14 cellular contexts compared by ENCODE assay signal in genomic region chr16:74991593-74992403, GRCh38. TPM values are rescaled to one million over a fixed set of nuclear protein-coding genes. Genes with fewer than 3 reads are reported as not detected.
DNase-seq lines count a peak whose midpoint lies in the region; ATAC-seq and TF ChIP-seq lines count a peak whose summit lies in the region.
"Had no signal": no experiment of that assay in that cellular context is flagged by ENCODE, and none has a peak within 500 bp of the region (broad histone marks: within the 10 kb centered on the region; RNA-seq: fewer than 3 reads in every experiment).

No MANE protein-coding gene starts in this region.

- H3K4me3 Mint-ChIP-seq in nephron progenitor cell, result no peak overlapping the region
- no peak overlapping the region for H3K4me3 Mint-ChIP-seq in activated CD8-positive, alpha-beta T cell treated with anti-CD3 and anti-CD28 coated beads for 36 hours
- H3K4me3 Mint-ChIP-seq: activated CD4-positive, alpha-beta T cell treated with anti-CD3 and anti-CD28 coated beads for 36 hours; stimulated activated naive CD8-positive, alpha-beta T cell treated with anti-CD3 and anti-CD28 coated beads, Interleukin-15, Interleukin-2, amounts not matched to agents 100 ng/mL and 50 ng/mL, for 24 hours had no signal

- intact Hi-C loops in heart left ventricle (cut with DNase I) (no loop called here), upper lobe of right lung (cut with DNase I) (no loop called here)
- intact Hi-C loops in activated CD8-positive, alpha-beta T cell treated with anti-CD3 and anti-CD28 coated beads for 36 hours (cut with micrococcal nuclease), result no loop called here

- H3K9me3 Mint-ChIP-seq in nephron progenitor cell, result no peaks in the 10 kb centered on the region
- no peaks in the 10 kb centered on the region for H3K9me3 Mint-ChIP-seq in activated CD8-positive, alpha-beta T cell treated with anti-CD3 and anti-CD28 coated beads for 36 hours
- H3K9me3 Mint-ChIP-seq: stimulated activated naive CD8-positive, alpha-beta T cell treated with anti-CD3 and anti-CD28 coated beads, Interleukin-15, Interleukin-2, amounts not matched to agents 100 ng/mL and 50 ng/mL, for 24 hours had no signal

- TF ChIP-seq CTCF in heart left ventricle (IDR thresholded peaks at IDR 0.05), result no peak
- TF ChIP-seq CTCF in nephron progenitor cell (IDR thresholded peaks at IDR 0.05), result no peak
- no peak for TF ChIP-seq CTCF in upper lobe of right lung (IDR thresholded peaks at IDR 0.05)
- no peak for TF ChIP-seq CTCF in activated CD8-positive, alpha-beta T cell treated with anti-CD3 and anti-CD28 coated beads for 36 hours (IDR thresholded peaks at IDR 0.05)

- no peaks in the 10 kb centered on the region for H3K27me3 ChIP-seq in heart left ventricle
- no peaks in the 10 kb centered on the region for H3K27me3 ChIP-seq in upper lobe of right lung
- H3K27me3 ChIP-seq: SJSA1 had no signal

- no peak overlapping the region for H3K4me3 ChIP-seq in heart left ventricle
- H3K4me3 ChIP-seq in upper lobe of right lung, result no peak overlapping the region
- H3K4me3 ChIP-seq: SJSA1 had no signal

- H3K36me3 ChIP-seq in heart left ventricle, result no peaks in the 10 kb centered on the region
- H3K36me3 ChIP-seq in upper lobe of right lung, result no peaks in the 10 kb centered on the region
- H3K36me3 ChIP-seq: SJSA1 had no signal

- ATAC-seq in heart left ventricle, result peak in 3 of 4 donors; percentile 30 to 62 (median 51)
- ATAC-seq in upper lobe of right lung, result no peak
- ATAC-seq in activated CD8-positive, alpha-beta T cell treated with anti-CD3 and anti-CD28 coated beads for 36 hours, result no peak
- no peak for ATAC-seq in GM18498 (IDR thresholded peaks at IDR 0.05; ENCODE audit: unreplicated experiment)
- ATAC-seq: activated CD4-positive, alpha-beta T cell treated with anti-CD3 and anti-CD28 coated beads for 36 hours had no signal

- H3K4me1 Mint-ChIP-seq in nephron progenitor cell, result peaks cover 13% of the 10 kb centered on the region
- H3K4me1 Mint-ChIP-seq in activated CD8-positive, alpha-beta T cell treated with anti-CD3 and anti-CD28 coated beads for 36 hours (ENCODE audit: low read depth), result no peaks in the 10 kb centered on the region
- H3K4me1 Mint-ChIP-seq: activated CD4-positive, alpha-beta T cell treated with anti-CD3 and anti-CD28 coated beads for 36 hours had no signal

- CTCF ChIA-PET in activated CD8-positive, alpha-beta T cell treated with anti-CD3 and anti-CD28 coated beads for 36 hours (lab: Charles Lee), result interaction anchor here (9.6 kb wide), 1 partner anchor 119 kb away, joined by 158 read pairs; no protein-coding TSS in a partner anchor

- peaks cover 19% of the 10 kb centered on the region for H3K27me3 Mint-ChIP-seq in nephron progenitor cell (ENCODE audit: low read depth, poor library complexity)
- no peaks in the 10 kb centered on the region for H3K27me3 Mint-ChIP-seq in activated CD8-positive, alpha-beta T cell treated with anti-CD3 and anti-CD28 coated beads for 36 hours
- H3K27me3 Mint-ChIP-seq: activated CD4-positive, alpha-beta T cell treated with anti-CD3 and anti-CD28 coated beads for 36 hours had no signal

- peak; percentile 27 for DNase-seq in NCI-H1092 treated with DMSO at 0.1 percent for 48 hours (lab: John Stamatoyannopoulos, UW)
- no peak for DNase-seq in NCI-H1092 (lab: John Stamatoyannopoulos, UW)
- DNase-seq in heart left ventricle, result no peak
- DNase-seq in nephron progenitor cell, result no peak
- no peak for DNase-seq in upper lobe of right lung
- no peak for DNase-seq in activated CD8-positive, alpha-beta T cell treated with anti-CD3 and anti-CD28 coated beads for 36 hours
- DNase-seq in NCI-H82 (lab: John Stamatoyannopoulos, UW), result no peak
- DNase-seq: 8988T; activated CD4-positive, alpha-beta T cell treated with anti-CD3 and anti-CD28 coated beads for 36 hours; activated gamma-delta T cell treated with Interleukin-2 at 50 U/mL for 16 hours; stimulated activated CD4-positive, alpha-beta T cell treated with anti-CD3 and anti-CD28 coated beads, Interleukin-2, amount 100 ng/mL, for 48 hours had no signal

- H3K36me3 Mint-ChIP-seq in nephron progenitor cell (ENCODE audit: low read depth), result no peaks in the 10 kb centered on the region
- H3K36me3 Mint-ChIP-seq in activated CD8-positive, alpha-beta T cell treated with anti-CD3 and anti-CD28 coated beads for 36 hours (ENCODE audit: low read depth), result no peaks in the 10 kb centered on the region

- H3K9me3 ChIP-seq in heart left ventricle, result no peaks in the 10 kb centered on the region
- H3K9me3 ChIP-seq in upper lobe of right lung, result no peaks in the 10 kb centered on the region
- H3K9me3 ChIP-seq: SJSA1 had no signal

- no peak for TF ChIP-seq POLR2A in heart left ventricle (IDR thresholded peaks at IDR 0.05)

- POLR2A ChIA-PET in activated CD8-positive, alpha-beta T cell treated with anti-CD3 and anti-CD28 coated beads for 36 hours (lab: Charles Lee), result interaction anchor here (2.2 kb wide), 1 partner anchor 119 kb away, joined by 5 read pairs; no protein-coding TSS in a partner anchor

- H3K27ac Mint-ChIP-seq in nephron progenitor cell, result peak overlapping the region; percentile 17
- no peak overlapping the region for H3K27ac Mint-ChIP-seq in activated CD8-positive, alpha-beta T cell treated with anti-CD3 and anti-CD28 coated beads for 36 hours
- H3K27ac Mint-ChIP-seq: activated CD4-positive, alpha-beta T cell treated with anti-CD3 and anti-CD28 coated beads for 36 hours; stimulated activated naive CD8-positive, alpha-beta T cell treated with anti-CD3 and anti-CD28 coated beads, Interleukin-15, Interleukin-2, amounts not matched to agents 100 ng/mL and 50 ng/mL, for 24 hours had no signal

- 53 to 62% (median 54%) methylated on average over 13 of the region's 13 CpGs for WGBS in heart left ventricle, 4 donors

- H3K27ac ChIP-seq in heart left ventricle (peak overlapping the region in 11 of 12 donors; percentile 8 to 83 (median 57)), upper lobe of right lung (peak overlapping the region; percentile 24)
- H3K27ac ChIP-seq: SJSA1 had no signal

- H3K4me1 ChIP-seq in heart left ventricle (peaks cover 0 to 12% (median 2%) of the 10 kb centered on the region in 12 donors), upper lobe of right lung (no peaks in the 10 kb centered on the region)
- H3K4me1 ChIP-seq: SJSA1 had no signal

RNA-seq across cellular contexts. Expression of gene WDR59, which starts 6.9 kb away (rescaled TPM):
- total RNA-seq in heart left ventricle (10 to 100 TPM; 22.8 to 52.2 (median 40.7) TPM), upper lobe of right lung (51.6 TPM)
- 10 to 100 TPM; 16.0 to 17.4 TPM for polyA plus RNA-seq in heart left ventricle
- total RNA-seq in activated CD8-positive, alpha-beta T cell treated with anti-CD3 and anti-CD28 coated beads for 36 hours, result 10 to 100 TPM; 59.1 to 68.1 TPM

RNA-seq across cellular contexts. Expression of gene ZNRF1, which starts 7.0 kb away (rescaled TPM):
- 10 to 100 TPM; 20.5 to 43.3 (median 23.9) TPM for total RNA-seq in heart left ventricle
- 10 to 100 TPM; 12.8 to 20.3 TPM for polyA plus RNA-seq in heart left ventricle
- total RNA-seq in upper lobe of right lung, result 21.3 TPM
- total RNA-seq in activated CD8-positive, alpha-beta T cell treated with anti-CD3 and anti-CD28 coated beads for 36 hours, result 10 to 100 TPM; 11.0 to 13.7 TPM

Comparison
In these comparisons a context has a peak if more than half of its experiments do, and no peak if none do; other contexts are left out.
1. ATAC-seq: peak in heart left ventricle (3 of 4); none in upper lobe of right lung (single experiment), activated CD8-positive, alpha-beta T cell treated with anti-CD3 and anti-CD28 coated beads for 36 hours (single experiment) and GM18498 (single experiment).